15 cellular contexts compared by ENCODE assay signal in the genomic region with DNA sequence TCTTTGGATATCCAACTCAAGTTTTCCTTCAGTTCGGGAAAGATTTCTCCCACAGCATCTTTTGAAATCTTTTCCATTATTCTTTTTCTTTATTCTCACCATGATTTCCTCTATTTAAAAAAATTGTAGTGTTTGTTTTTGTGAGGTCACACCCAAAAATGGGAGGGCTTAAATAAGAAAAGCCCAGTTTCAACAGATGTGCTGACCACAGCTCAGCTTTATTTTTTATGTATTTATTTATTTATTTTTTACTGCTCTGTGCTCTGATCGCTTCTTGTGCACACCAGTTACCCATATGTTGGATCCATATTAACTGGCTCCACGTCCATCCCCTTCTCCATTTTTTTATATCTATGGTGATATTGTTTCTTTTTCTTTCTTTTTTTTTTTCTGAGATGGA. TPM values are rescaled to one million over a fixed set of nuclear protein-coding genes. Genes with fewer than 3 reads are reported as not detected.
DNase-seq lines count a peak whose midpoint lies in the region; ATAC-seq and TF ChIP-seq lines count a peak whose summit lies in the region.
"Had no signal": no experiment of that assay in that cellular context is flagged by ENCODE, and none has a peak within 500 bp of the region (broad histone marks: within the 10 kb centered on the region; RNA-seq: fewer than 3 reads in every experiment).

No MANE protein-coding gene starts in this region.

- RAD21 ChIA-PET in HCT116 (lab: Charles Lee; ENCODE audit: low non-redundant PET in 1 of 2, low total read pairs in 2 of 2, uncharacterized antibody in 2 of 2, unreplicated experiment in 2 of 2), result no interaction called here

- no peak overlapping the region for H3K4me3 ChIP-seq in HCT116 (replicated peaks in 1 of 2; ENCODE audit: low read depth in 1 of 2, low read length in 2 of 2)
- no peak overlapping the region for H3K4me3 ChIP-seq in iPS-20b (ENCODE audit: low read length)
- no peak overlapping the region for H3K4me3 ChIP-seq in uterus

- H3K9ac ChIP-seq in HCT116 (ENCODE audit: low read length) (no peak overlapping the region), iPS-20b (ENCODE audit: low read depth, low read length) (no peak overlapping the region)

- TF ChIP-seq RAD21 in HCT116 (IDR thresholded peaks at IDR 0.05; ENCODE audit: low read depth), result no peak

- H3K4me2 ChIP-seq in HCT116 (ENCODE audit: low read length), result 0 out of 2 replicates have a peak overlapping the region, but pooled peaks have one; percentile 60

- CTCF ChIA-PET in HCT116 (lab: Charles Lee) (interaction anchor here (1.0 to 2.8 kb wide), 5 partner anchors 10 to 139 kb away, joined by 3 to 15 read pairs (median 5); no protein-coding TSS in a partner anchor), RWPE1 (lab: Yijun Ruan, JAX) (interaction anchor here (0.6 to 2.8 kb wide), 3 partner anchors 39 to 380 kb away, joined by 3 to 13 read pairs (median 3); no protein-coding TSS in a partner anchor)

- no peaks in the 10 kb centered on the region for H3K27me3 ChIP-seq in HCT116 (ENCODE audit: insufficient read depth, low read length)
- no peaks in the 10 kb centered on the region for H3K27me3 ChIP-seq in iPS-20b (ENCODE audit: insufficient read depth, low read length)
- no peaks in the 10 kb centered on the region for H3K27me3 ChIP-seq in uterus

- intact Hi-C loops in HCT116 (cut with micrococcal nuclease), result loop anchor here (5.0 kb wide), 1 partner anchor 131 kb away; no protein-coding TSS in a partner anchor
- intact Hi-C loops in uterus (cut with DNase I; ENCODE audit: low total_unique reads), result no loop called here

- no peak for TF ChIP-seq CTCF in HCT116 (IDR thresholded peaks at IDR 0.05 in 2 of 3, conservative IDR thresholded peaks at IDR 0.05 in 1 of 3; ENCODE audit: borderline replicate concordance in 1 of 3, insufficient read depth in 1 of 3, low read depth in 2 of 3, low read length in 2 of 3)
- no peak for TF ChIP-seq CTCF in RWPE1 (conservative IDR thresholded peaks at IDR 0.05; ENCODE audit: low read depth)
- TF ChIP-seq CTCF in uterus (IDR thresholded peaks at IDR 0.05), result no peak

- POLR2A ChIA-PET in HCT116 (lab: Charles Lee), result interaction anchor here (0.9 kb wide), 1 partner anchor 38 kb away, joined by 5 read pairs; no protein-coding TSS in a partner anchor
- POLR2A ChIA-PET in RWPE1 (lab: Yijun Ruan, JAX; ENCODE audit: low non-redundant PET), result no interaction called here

- no TSS peak for BruUV-seq in HCT116 (replicated peaks; lab: Mats Ljungman, UMichigan)

- no peak for DNase-seq in HCT116 (ENCODE audit: low read depth, low spot score)
- DNase-seq in RWPE1 (ENCODE audit: low spot score), result no peak
- no peak for DNase-seq in uterus
- no peak for DNase-seq in germinal center (ENCODE audit: low spot score)
- DNase-seq in NCI-H82 treated with DMSO at 0.1 percent for 48 hours (lab: John Stamatoyannopoulos, UW; ENCODE audit: unreplicated experiment), result no peak
- no peak for DNase-seq in retina
- DNase-seq: Caco-2, DMS153, KG1, NCI-H1436 treated with DMSO at 0.1 percent for 48 hours, NCI-H2029 treated with DMSO at 0.1 percent for 48 hours, NCI-H748 treated with DMSO at 0.1 percent for 48 hours, SHP77 had no signal

- no peak for ATAC-seq in HCT116
- ATAC-seq: HepG2 had no signal

- H3K9me3 ChIP-seq in HCT116 (ENCODE audit: control insufficient read depth in 1 of 2, insufficient read depth in 1 of 2, low read depth in 1 of 2, low read length in 2 of 2) (no peaks in the 10 kb centered on the region), iPS-20b (ENCODE audit: insufficient read depth, low read depth, low read length) (no peaks in the 10 kb centered on the region), uterus (no peaks in the 10 kb centered on the region)
- H3K9me3 ChIP-seq: Caco-2 had no signal

- H3K36me3 ChIP-seq in HCT116 (ENCODE audit: control insufficient read depth in 1 of 2, insufficient read depth in 2 of 2, low read length in 2 of 2), result peaks cover 0 to 2% of the 10 kb centered on the region in 2 experiments; a peak in 2 of 4 replicates
- H3K36me3 ChIP-seq in iPS-20b (ENCODE audit: insufficient read depth, low read depth, low read length), result peaks cover 85% of the 10 kb centered on the region
- no peaks in the 10 kb centered on the region for H3K36me3 ChIP-seq in uterus

- H3K79me2 ChIP-seq in HCT116 (ENCODE audit: insufficient read depth, low read length), result no peaks in the 10 kb centered on the region

- H3K9me2 ChIP-seq in HCT116 (ENCODE audit: insufficient read depth), result no peaks in the 10 kb centered on the region

- no peaks in the 10 kb centered on the region for H4K20me1 ChIP-seq in HCT116 (ENCODE audit: insufficient read depth)

- no peak overlapping the region for H2AFZ ChIP-seq in HCT116 (ENCODE audit: low read depth, low read length, poor library complexity, severe bottlenecking)

- H3K4me1 ChIP-seq in HCT116 (ENCODE audit: control insufficient read depth in 1 of 2, insufficient read depth in 2 of 2, low read length in 2 of 2) (peaks cover 45 to 58% of the 10 kb centered on the region in 2 experiments), iPS-20b (ENCODE audit: insufficient read depth, low read length) (peaks cover 15% of the 10 kb centered on the region; the same call in 1 of the 2 replicates), uterus (peaks cover 0 to 10% of the 10 kb centered on the region in 2 donors)
- H3K4me1 ChIP-seq: Caco-2 had no signal

- TF ChIP-seq POLR2A in HCT116 (IDR thresholded peaks at IDR 0.05; ENCODE audit: borderline replicate concordance, extremely low read depth, insufficient read depth, insufficient read length) (no peak), uterus (IDR thresholded peaks at IDR 0.05) (no peak)

- H3K27ac ChIP-seq in HCT116 (ENCODE audit: low read depth, low read length) (no peak overlapping the region; the same call in 1 of the 2 replicates), RWPE1 (peak overlapping the region; percentile 65; the same call in 1 of the 2 replicates), iPS-20b (ENCODE audit: low read length) (peak overlapping the region; percentile 63), uterus (peak overlapping the region; percentile 62 to 82)

TF ChIP-seq in HCT116, 20 proteins besides CTCF, POLR2A, EP300 and RAD21 (continues in another document):
- TF ChIP-seq, protein P1, sequence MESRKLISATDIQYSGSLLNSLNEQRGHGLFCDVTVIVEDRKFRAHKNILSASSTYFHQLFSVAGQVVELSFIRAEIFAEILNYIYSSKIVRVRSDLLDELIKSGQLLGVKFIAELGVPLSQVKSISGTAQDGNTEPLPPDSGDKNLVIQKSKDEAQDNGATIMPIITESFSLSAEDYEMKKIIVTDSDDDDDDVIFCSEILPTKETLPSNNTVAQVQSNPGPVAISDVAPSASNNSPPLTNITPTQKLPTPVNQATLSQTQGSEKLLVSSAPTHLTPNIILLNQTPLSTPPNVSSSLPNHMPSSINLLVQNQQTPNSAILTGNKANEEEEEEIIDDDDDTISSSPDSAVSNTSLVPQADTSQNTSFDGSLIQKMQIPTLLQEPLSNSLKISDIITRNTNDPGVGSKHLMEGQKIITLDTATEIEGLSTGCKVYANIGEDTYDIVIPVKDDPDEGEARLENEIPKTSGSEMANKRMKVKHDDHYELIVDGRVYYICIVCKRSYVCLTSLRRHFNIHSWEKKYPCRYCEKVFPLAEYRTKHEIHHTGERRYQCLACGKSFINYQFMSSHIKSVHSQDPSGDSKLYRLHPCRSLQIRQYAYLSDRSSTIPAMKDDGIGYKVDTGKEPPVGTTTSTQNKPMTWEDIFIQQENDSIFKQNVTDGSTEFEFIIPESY (IDR thresholded peaks at IDR 0.05; ENCODE audit: extremely low read depth, insufficient replicate concordance, low read length), result no peak
- TF ChIP-seq EZH2phosphoT487 (IDR thresholded peaks at IDR 0.05; ENCODE audit: borderline replicate concordance) (no peak), FOSL1 (IDR thresholded peaks at IDR 0.05; ENCODE audit: low read depth) (no peak), JUND (IDR thresholded peaks at IDR 0.05) (no peak), SIN3A (IDR thresholded peaks at IDR 0.05; ENCODE audit: low read depth) (no peak), TCF7L2 (IDR thresholded peaks at IDR 0.05; ENCODE audit: borderline replicate concordance, extremely low read depth, insufficient read depth, insufficient read length) (no peak)
- TF ChIP-seq, protein P2, sequence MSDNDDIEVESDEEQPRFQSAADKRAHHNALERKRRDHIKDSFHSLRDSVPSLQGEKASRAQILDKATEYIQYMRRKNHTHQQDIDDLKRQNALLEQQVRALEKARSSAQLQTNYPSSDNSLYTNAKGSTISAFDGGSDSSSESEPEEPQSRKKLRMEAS (IDR thresholded peaks at IDR 0.05), result no peak
- TF ChIP-seq, protein P3, sequence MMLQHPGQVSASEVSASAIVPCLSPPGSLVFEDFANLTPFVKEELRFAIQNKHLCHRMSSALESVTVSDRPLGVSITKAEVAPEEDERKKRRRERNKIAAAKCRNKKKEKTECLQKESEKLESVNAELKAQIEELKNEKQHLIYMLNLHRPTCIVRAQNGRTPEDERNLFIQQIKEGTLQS (IDR thresholded peaks at IDR 0.05), result no peak

RNA-seq across cellular contexts. Expression of a gene that starts 20.3 kb away (rescaled TPM):
- total RNA-seq in HCT116 (2021; ENCODE audit: unreplicated experiment) (16.1 TPM), uterus (100 to 1,000 TPM in 1 of 4 donors, 10 to 100 TPM in 3; 18.2 to 118 (median 47.8) TPM)
- polyA plus RNA-seq in HCT116 (2012), result 9.3 and 11.2 TPM in 2 replicates

RNA-seq across cellular contexts. Expression of a gene that starts 41.0 kb away (rescaled TPM):
- 43.4 TPM for total RNA-seq in HCT116 (2021; ENCODE audit: unreplicated experiment)
- polyA plus RNA-seq in HCT116 (2012), result 24.0 and 25.8 TPM in 2 replicates
- total RNA-seq in uterus, result 10 to 100 TPM in 3 of 4 donors, 1 to 10 TPM in 1; 9.2 to 45.1 (median 33.3) TPM
